10 cellular contexts compared by ENCODE assay signal in the genomic region with DNA sequence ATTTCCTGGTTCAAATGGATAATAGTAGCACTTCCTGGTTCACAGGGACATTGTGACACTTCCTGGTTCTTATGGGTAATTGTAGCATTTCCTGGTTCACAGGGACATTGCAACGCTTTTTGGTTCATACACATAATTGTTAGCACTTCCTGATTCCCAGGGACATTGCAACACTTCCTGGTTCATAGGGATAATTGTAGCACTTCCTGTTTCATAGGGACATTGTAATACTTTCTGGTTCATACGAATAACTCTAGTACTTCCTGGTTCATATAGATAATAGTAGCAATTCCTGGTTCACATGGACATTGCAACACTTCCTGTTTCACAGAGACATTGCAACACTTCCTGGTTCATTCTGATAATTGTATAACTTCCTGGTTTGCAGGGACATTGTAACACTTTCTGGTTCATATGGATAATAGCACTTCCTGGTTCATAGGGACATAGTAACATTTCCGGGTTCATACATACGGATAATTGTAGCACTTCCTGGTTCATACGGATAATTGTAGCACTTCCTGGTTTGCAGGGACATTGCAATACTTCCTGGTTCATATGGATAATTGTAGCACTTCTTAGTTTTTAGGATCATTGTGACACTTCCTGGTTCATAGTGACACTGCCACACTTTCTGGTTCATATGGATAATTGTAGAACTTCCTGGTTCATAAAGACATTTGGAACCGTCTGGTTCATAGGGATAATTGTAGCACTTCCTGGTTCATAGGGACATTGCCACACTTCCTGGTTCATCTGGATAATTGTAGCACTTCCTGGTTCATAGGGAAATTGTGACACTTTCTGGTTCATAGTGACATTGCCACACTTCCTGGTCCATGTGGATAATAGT.
DNase-seq lines count a peak whose midpoint lies in the region; ATAC-seq and TF ChIP-seq lines count a peak whose summit lies in the region.
"Had no signal": no experiment of that assay in that cellular context is flagged by ENCODE, and none has a peak within 500 bp of the region (broad histone marks: within the 10 kb centered on the region; RNA-seq: fewer than 3 reads in every experiment).

No MANE protein-coding gene starts in this region.

- no peaks in the 10 kb centered on the region for H3K4me1 ChIP-seq in Caco-2
- H3K4me1 ChIP-seq in KMS-11 (ENCODE audit: low read depth, poor library complexity, severe bottlenecking) = peaks cover 8% of the 10 kb centered on the region
- H3K4me1 ChIP-seq in right atrium auricular region = no peaks in the 10 kb centered on the region
- no peaks in the 10 kb centered on the region for H3K4me1 ChIP-seq in left lung

- BruUV-seq in Caco-2 (replicated peaks; lab: Mats Ljungman, UMichigan) = no TSS peak

- H3K27ac Mint-ChIP-seq in Caco-2 (ENCODE audit: unreplicated experiment) = peak overlapping the region; percentile 83
- H3K27ac Mint-ChIP-seq in activated naive CD4-positive, alpha-beta T cell treated with anti-CD3 and anti-CD28 coated beads, Interleukin-2, amount 50 U/mL, for 72 hours = peak overlapping the region; percentile 84 to 96
- H3K27ac Mint-ChIP-seq in naive thymus-derived CD8-positive, alpha-beta T cell = peak overlapping the region; percentile 89 to 98 (median 97)

- H3K36me3 Mint-ChIP-seq in Caco-2 (ENCODE audit: insufficient read depth, unreplicated experiment) = peaks cover 79% of the 10 kb centered on the region
- H3K36me3 Mint-ChIP-seq in activated naive CD4-positive, alpha-beta T cell treated with anti-CD3 and anti-CD28 coated beads, Interleukin-2, amount 50 U/mL, for 72 hours = peaks cover 72 to 75% of the 10 kb centered on the region in 2 donors
- H3K36me3 Mint-ChIP-seq in naive thymus-derived CD8-positive, alpha-beta T cell = peaks cover 56 to 71% (median 58%) of the 10 kb centered on the region in 3 donors

- no peaks in the 10 kb centered on the region for H3K79me2 ChIP-seq in KMS-11 (ENCODE audit: insufficient read depth, low read depth)

- H3K27ac ChIP-seq in KMS-11 = peak overlapping the region; percentile 63
- no peak overlapping the region for H3K27ac ChIP-seq in right atrium auricular region
- H3K27ac ChIP-seq in left lung = peak overlapping the region in 1 of 2 donors; percentile 57
- H3K27ac ChIP-seq: ovary had no signal

- TF ChIP-seq CTCF in Caco-2 (IDR thresholded peaks at IDR 0.05; ENCODE audit: insufficient read depth in 1 of 2, low read depth in 1 of 2, low read length in 1 of 2, severe bottlenecking in 1 of 2, unreplicated experiment in 1 of 2) (no peak), KMS-11 (conservative IDR thresholded peaks at IDR 0.05; ENCODE audit: low read depth, low read length) (no peak), right atrium auricular region (IDR thresholded peaks at IDR 0.05) (no peak), left lung (IDR thresholded peaks at IDR 0.05) (no peak)

- intact Hi-C loops in Caco-2 (cut with micrococcal nuclease; ENCODE audit: unreplicated experiment) = loop anchor here (10.0 kb wide), 1 partner anchor 1175 kb away; a partner anchor contains a TSS
- intact Hi-C loops in left lung (cut with DNase I) = no loop called here

- peaks cover 10% of the 10 kb centered on the region for H3K36me3 ChIP-seq in Caco-2 (ENCODE audit: control insufficient read depth, insufficient read depth, low read length)
- no peaks in the 10 kb centered on the region for H3K36me3 ChIP-seq in KMS-11 (ENCODE audit: insufficient read depth)
- no peaks in the 10 kb centered on the region for H3K36me3 ChIP-seq in right atrium auricular region
- H3K36me3 ChIP-seq in left lung = peaks cover 0 to 41% of the 10 kb centered on the region in 2 donors
- H3K36me3 ChIP-seq: ovary had no signal

- H3K4me3 Mint-ChIP-seq in Caco-2 (ENCODE audit: unreplicated experiment) = no peak overlapping the region
- H3K4me3 Mint-ChIP-seq in naive thymus-derived CD8-positive, alpha-beta T cell = peak overlapping the region; percentile 0 to 77 (median 64)

- DNase-seq in Caco-2 (peak in 1 of 2 experiments; percentile 15), right atrium auricular region (ENCODE audit: low spot score) (no peak), NCI-H1105 (lab: John Stamatoyannopoulos, UW) (no peak), left lung (no peak)
- no peak for DNase-seq in activated naive CD4-positive, alpha-beta T cell treated with anti-CD3 and anti-CD28 coated beads, Interleukin-2, amount 50 U/mL, for 72 hours (ENCODE audit: low spot score in 2 of 2)
- DNase-seq in naive thymus-derived CD8-positive, alpha-beta T cell = peak in 4 of 10 donors; percentile 17 to 64 (median 55)

- H2AFZ ChIP-seq in KMS-11 (ENCODE audit: low read depth) = peak overlapping the region; percentile 55

- no peaks in the 10 kb centered on the region for H4K20me1 ChIP-seq in KMS-11 (ENCODE audit: insufficient read depth)

- H3K27me3 ChIP-seq in Caco-2 (replicated peaks; ENCODE audit: control insufficient read depth, insufficient read depth, low read length) (no peaks in the 10 kb centered on the region), KMS-11 (ENCODE audit: insufficient read depth, low read depth) (no peaks in the 10 kb centered on the region), right atrium auricular region (no peaks in the 10 kb centered on the region), left lung (no peaks in the 10 kb centered on the region)
- H3K27me3 ChIP-seq: ovary had no signal

- H3K4me1 Mint-ChIP-seq in Caco-2 (ENCODE audit: low read depth, unreplicated experiment) = peaks cover 8% of the 10 kb centered on the region
- H3K4me1 Mint-ChIP-seq in naive thymus-derived CD8-positive, alpha-beta T cell = peaks cover 45 to 57% (median 50%) of the 10 kb centered on the region in 4 donors

- H3K27me3 Mint-ChIP-seq in Caco-2 (ENCODE audit: insufficient read depth, unreplicated experiment) = no peaks in the 10 kb centered on the region
- no peaks in the 10 kb centered on the region for H3K27me3 Mint-ChIP-seq in naive thymus-derived CD8-positive, alpha-beta T cell

- H3K4me2 ChIP-seq in KMS-11 = peak overlapping the region; percentile 29; the same call in 1 of the 2 replicates

- peaks cover 26% of the 10 kb centered on the region for H3K9me3 Mint-ChIP-seq in Caco-2 (ENCODE audit: unreplicated experiment)
- H3K9me3 Mint-ChIP-seq in activated naive CD4-positive, alpha-beta T cell treated with anti-CD3 and anti-CD28 coated beads, Interleukin-2, amount 50 U/mL, for 72 hours = peaks cover 41 to 56% of the 10 kb centered on the region in 2 donors
- H3K9me3 Mint-ChIP-seq in naive thymus-derived CD8-positive, alpha-beta T cell = peaks cover 16 to 61% (median 46%) of the 10 kb centered on the region in 9 donors

- CTCF ChIA-PET in Caco-2 (lab: Charles Lee) = no interaction called here

- H3K4me3 ChIP-seq in Caco-2 (ENCODE audit: low read depth, low read length) = no peak overlapping the region
- no peak overlapping the region for H3K4me3 ChIP-seq in KMS-11 (IDR thresholded peaks at IDR 0.05; ENCODE audit: insufficient read depth, low read depth, low read length)
- H3K4me3 ChIP-seq in right atrium auricular region = no peak overlapping the region
- no peak overlapping the region for H3K4me3 ChIP-seq in left lung
- H3K4me3 ChIP-seq: ovary had no signal

- H3K9me3 ChIP-seq in Caco-2 (peaks cover 15% of the 10 kb centered on the region), right atrium auricular region (peaks cover 6 to 22% of the 10 kb centered on the region in 2 donors), left lung (peaks cover 0 to 34% of the 10 kb centered on the region in 2 donors)
- H3K9me3 ChIP-seq: ovary had no signal

- POLR2A ChIA-PET in Caco-2 (lab: Charles Lee) = no interaction called here
- POLR2A ChIA-PET in naive thymus-derived CD8-positive, alpha-beta T cell (lab: Charles Lee) = no interaction called here

- H3K9ac ChIP-seq in KMS-11 = no peak overlapping the region; the same call in 1 of the 2 replicates

- ATAC-seq in activated naive CD4-positive, alpha-beta T cell treated with anti-CD3 and anti-CD28 coated beads, Interleukin-2, amount 50 U/mL, for 72 hours = peak in 1 of 2 donors; percentile 20
- peak; percentile 16 to 29 for ATAC-seq in naive thymus-derived CD8-positive, alpha-beta T cell
- no peak for ATAC-seq in GM19397 (IDR thresholded peaks at IDR 0.05; ENCODE audit: unreplicated experiment)
- no peak for ATAC-seq in left lung
- ATAC-seq: PC-3 had no signal

Comparison
In these comparisons a context has a peak if more than half of its experiments do, and no peak if none do; other contexts are left out.
1. ATAC-seq: peak in naive thymus-derived CD8-positive, alpha-beta T cell (2 of 2); none in GM19397 (single experiment) and left lung (single experiment).
2. Peak in every context shown above with its lines, with median percentiles within 50 percentile points of each other: H3K27ac Mint-ChIP-seq.